ENCODE assay signal across 19 cellular contexts in genomic region chr1:33443705-33444180, GRCh38. TPM values are rescaled to one million over a fixed set of nuclear protein-coding genes. Genes with fewer than 3 reads are reported as not detected.
DNase-seq lines count a peak whose midpoint lies in the region; ATAC-seq and TF ChIP-seq lines count a peak whose summit lies in the region.
"Had no signal": no experiment of that assay in that cellular context is flagged by ENCODE, and none has a peak within 500 bp of the region (broad histone marks: within the 10 kb centered on the region; RNA-seq: fewer than 3 reads in every experiment).

No MANE protein-coding gene starts in this region.

- H3K9me3 Mint-ChIP-seq in progenitor cell of endocrine pancreas (ENCODE audit: low read depth) = peaks cover 3% of the 10 kb centered on the region
- H3K9me3 Mint-ChIP-seq: activated naive CD4-positive, alpha-beta T cell treated with anti-CD3 and anti-CD28 coated beads for 36 hours; brain; naive B cell; stimulated activated naive CD8-positive, alpha-beta T cell treated with anti-CD3 and anti-CD28 coated beads, Interleukin-15, amount 100 ng/mL, for 72 hours had no signal

- H3K36me3 ChIP-seq in right atrium auricular region (no peaks in the 10 kb centered on the region), rectal smooth muscle tissue (ENCODE audit: control insufficient read depth, insufficient read depth, low read length) (no peaks in the 10 kb centered on the region)
- H3K36me3 ChIP-seq: gastroesophageal sphincter had no signal

- peaks cover 3% of the 10 kb centered on the region for H3K4me1 Mint-ChIP-seq in progenitor cell of endocrine pancreas (ENCODE audit: low read depth)
- H3K4me1 Mint-ChIP-seq: naive B cell; stimulated activated naive CD8-positive, alpha-beta T cell treated with anti-CD3 and anti-CD28 coated beads, Interleukin-15, amount 100 ng/mL, for 72 hours had no signal

- no peak overlapping the region for H3K4me3 Mint-ChIP-seq in progenitor cell of endocrine pancreas (ENCODE audit: low read depth)
- H3K4me3 Mint-ChIP-seq: activated naive CD4-positive, alpha-beta T cell treated with anti-CD3 and anti-CD28 coated beads for 36 hours; naive B cell; stimulated activated naive CD8-positive, alpha-beta T cell treated with anti-CD3 and anti-CD28 coated beads, Interleukin-15, amount 100 ng/mL, for 72 hours had no signal

- no peaks in the 10 kb centered on the region for H3K9me3 ChIP-seq in right atrium auricular region
- H3K9me3 ChIP-seq: gastroesophageal sphincter had no signal

- no peak for TF ChIP-seq CTCF in right atrium auricular region (IDR thresholded peaks at IDR 0.05)
- TF ChIP-seq CTCF in progenitor cell of endocrine pancreas (IDR thresholded peaks at IDR 0.05; ENCODE audit: unreplicated experiment) = no peak
- TF ChIP-seq CTCF in foreskin keratinocyte (conservative IDR thresholded peaks at IDR 0.05) = no peak

- peaks cover 3% of the 10 kb centered on the region for H3K27me3 Mint-ChIP-seq in progenitor cell of endocrine pancreas

- no peak overlapping the region for H3K9ac ChIP-seq in rectal smooth muscle tissue (ENCODE audit: low read length)

- H3K27ac ChIP-seq in right atrium auricular region = peak overlapping the region; percentile 35 to 41
- H3K27ac ChIP-seq in rectal smooth muscle tissue (ENCODE audit: low read depth, low read length) = peak overlapping the region; percentile 67
- no peak overlapping the region for H3K27ac ChIP-seq in foreskin keratinocyte
- H3K27ac ChIP-seq: gastroesophageal sphincter, skin epidermis had no signal

- H3K36me3 Mint-ChIP-seq in progenitor cell of endocrine pancreas (ENCODE audit: insufficient read depth) = no peaks in the 10 kb centered on the region
- H3K36me3 Mint-ChIP-seq: brain had no signal

- no peak overlapping the region for H3K4me3 ChIP-seq in right atrium auricular region
- H3K4me3 ChIP-seq in rectal smooth muscle tissue (ENCODE audit: low read length) = no peak overlapping the region
- H3K4me3 ChIP-seq: gastroesophageal sphincter, skin epidermis had no signal

- H3K4me1 ChIP-seq in right atrium auricular region (peaks cover 0 to 16% of the 10 kb centered on the region in 2 donors), rectal smooth muscle tissue (ENCODE audit: control insufficient read depth, insufficient read depth, low read length) (peaks cover 10% of the 10 kb centered on the region), foreskin keratinocyte (peaks cover 17% of the 10 kb centered on the region)
- H3K4me1 ChIP-seq: gastroesophageal sphincter had no signal

- ATAC-seq in SK-N-SH treated with all-trans-retinoic acid at 6 μM for 48 hours = peak; percentile 95
- ATAC-seq in foreskin keratinocyte = no peak
- ATAC-seq in HG03108 (IDR thresholded peaks at IDR 0.05; ENCODE audit: unreplicated experiment) = no peak
- ATAC-seq: gastroesophageal sphincter; Panc1; stimulated activated naive CD8-positive, alpha-beta T cell treated with anti-CD3 and anti-CD28 coated beads, Interleukin-15, amount 100 ng/mL, for 72 hours had no signal

- DNase-seq in GM03348 (ENCODE audit: low spot score) (peak; percentile 41), right atrium auricular region (ENCODE audit: low spot score) (no peak), progenitor cell of endocrine pancreas (ENCODE audit: low spot score, unreplicated experiment) (no peak), foreskin keratinocyte (no peak), NCI-H524 (lab: John Stamatoyannopoulos, UW) (no peak)
- DNase-seq: activated naive CD4-positive, alpha-beta T cell treated with anti-CD3 and anti-CD28 coated beads for 36 hours; effector memory CD4-positive, alpha-beta T cell; H7; naive B cell; NCI-H1436 treated with DMSO at 0.1 percent for 48 hours; NCI-H510A; stimulated activated naive CD8-positive, alpha-beta T cell treated with anti-CD3 and anti-CD28 coated beads, Interleukin-15, amount 100 ng/mL, for 72 hours had no signal

- no peak overlapping the region for H3K27ac Mint-ChIP-seq in progenitor cell of endocrine pancreas
- H3K27ac Mint-ChIP-seq: activated naive CD4-positive, alpha-beta T cell treated with anti-CD3 and anti-CD28 coated beads for 36 hours; stimulated activated naive CD8-positive, alpha-beta T cell treated with anti-CD3 and anti-CD28 coated beads, Interleukin-15, amount 100 ng/mL, for 72 hours had no signal

- H3K27me3 ChIP-seq in right atrium auricular region (no peaks in the 10 kb centered on the region), rectal smooth muscle tissue (ENCODE audit: control insufficient read depth, insufficient read depth, low read length) (no peaks in the 10 kb centered on the region), foreskin keratinocyte (no peaks in the 10 kb centered on the region)
- H3K27me3 ChIP-seq: gastroesophageal sphincter had no signal

TF ChIP-seq in SK-N-SH treated with all-trans-retinoic acid at 6 μM for 48 hours, 23 proteins besides CTCF, POLR2A, EP300 and RAD21:
- TF ChIP-seq ZFP30 (CRISPR knock-in tag; IDR thresholded peaks at IDR 0.05) (no peak), ISL1 (CRISPR knock-in tag; IDR thresholded peaks at IDR 0.05) (peak; percentile 80)

RNA-seq across cellular contexts. Expression of gene PHC2, which starts 12.8 kb away (rescaled TPM):
- total RNA-seq in right atrium auricular region = 100 to 1,000 TPM in 1 of 2 donors, 10 to 100 TPM in 1; 98.4 to 144 TPM
- 135 and 138 TPM in 2 replicates for total RNA-seq in progenitor cell of endocrine pancreas
- total RNA-seq in foreskin keratinocyte = 98.4 and 117 TPM in 2 replicates
- polyA plus RNA-seq in foreskin keratinocyte = 94.9 and 98.7 TPM in 2 replicates

RNA-seq across cellular contexts. Expression of gene ZSCAN20, which starts 28.7 kb away (rescaled TPM):
- total RNA-seq in right atrium auricular region (1 to 10 TPM; 4.7 to 7.3 TPM), progenitor cell of endocrine pancreas (8.6 and 10.5 TPM in 2 replicates), foreskin keratinocyte (4.7 and 4.8 TPM in 2 replicates)
- polyA plus RNA-seq in foreskin keratinocyte = 0.56 and 0.59 TPM in 2 replicates
